In genomic region chr13:45918597-45918996, GRCh38 we compare ENCODE assay signal across 22 cellular contexts.
"Had no signal": no experiment of that assay in that cellular context is flagged by ENCODE, and none has a peak within 500 bp of the region (broad histone marks: within the 10 kb centered on the region; RNA-seq: fewer than 3 reads in every experiment).

No MANE protein-coding gene starts in this region.

- H3K9me3 Mint-ChIP-seq: activated naive CD4-positive, alpha-beta T cell treated with anti-CD3 and anti-CD28 coated beads, Interleukin-2, amount 50 U/mL, for 24 hours had no signal

- H3K36me3 Mint-ChIP-seq: activated CD8-positive, alpha-beta memory T cell treated with anti-CD3 and anti-CD28 coated beads, Interleukin-2, amount 10 ng/mL, durations not matched to agents 7 days and 5 days; activated naive CD4-positive, alpha-beta T cell treated with anti-CD3 and anti-CD28 coated beads, Interleukin-2, amount 50 U/mL, for 24 hours had no signal

- H3K27me3 Mint-ChIP-seq: activated naive CD4-positive, alpha-beta T cell treated with anti-CD3 and anti-CD28 coated beads, Interleukin-2, amount 50 U/mL, for 24 hours had no signal

- DNase-seq: activated CD4-positive, alpha-beta T cell treated with anti-CD3 and anti-CD28 coated beads, Interleukin-2, amount 50 U/mL, for 48 hours; activated CD4-positive, CD25-positive, alpha-beta regulatory T cell; activated CD8-positive, alpha-beta memory T cell treated with anti-CD3 and anti-CD28 coated beads, Interleukin-2, amount 10 ng/mL, durations not matched to agents 7 days and 5 days; activated gamma-delta T cell; brain microvascular endothelial cell; cerebellar nuclear complex; IMR-90; Kasumi-1; KBM-7; NCI-H1092; NCI-H1417; NCI-H1930; NCI-H345; NCI-H510A; NCI-H526 treated with DMSO at 0.1 percent for 48 hours; NCI-H82; Right ventricle myocardium superior; SJCRH30; SK-N-SH; T-helper 1 cell had no signal

- ATAC-seq: activated CD8-positive, alpha-beta memory T cell treated with anti-CD3 and anti-CD28 coated beads, Interleukin-2, amount 10 ng/mL, durations not matched to agents 7 days and 5 days; Panc1 had no signal

- H3K27ac Mint-ChIP-seq: activated CD8-positive, alpha-beta memory T cell treated with anti-CD3 and anti-CD28 coated beads, Interleukin-2, amount 10 ng/mL, durations not matched to agents 7 days and 5 days; activated naive CD4-positive, alpha-beta T cell treated with anti-CD3 and anti-CD28 coated beads, Interleukin-2, amount 50 U/mL, for 24 hours had no signal

- H3K4me3 Mint-ChIP-seq: activated CD8-positive, alpha-beta memory T cell treated with anti-CD3 and anti-CD28 coated beads, Interleukin-2, amount 10 ng/mL, durations not matched to agents 7 days and 5 days; activated naive CD4-positive, alpha-beta T cell treated with anti-CD3 and anti-CD28 coated beads, Interleukin-2, amount 50 U/mL, for 24 hours had no signal

- H3K4me1 Mint-ChIP-seq: activated CD8-positive, alpha-beta memory T cell treated with anti-CD3 and anti-CD28 coated beads, Interleukin-2, amount 10 ng/mL, durations not matched to agents 7 days and 5 days; activated naive CD4-positive, alpha-beta T cell treated with anti-CD3 and anti-CD28 coated beads, Interleukin-2, amount 50 U/mL, for 24 hours had no signal
